In genomic region chr1:61636392-61636791, GRCh38 we compare ENCODE assay signal across 22 cellular contexts.
DNase-seq lines count a peak whose midpoint lies in the region; ATAC-seq and TF ChIP-seq lines count a peak whose summit lies in the region.
"Had no signal": no experiment of that assay in that cellular context is flagged by ENCODE, and none has a peak within 500 bp of the region (broad histone marks: within the 10 kb centered on the region; RNA-seq: fewer than 3 reads in every experiment).

No MANE protein-coding gene starts in this region.

- peaks cover 7% of the 10 kb centered on the region for H3K4me1 ChIP-seq in Karpas-422 (ENCODE audit: low read length)

- no peaks in the 10 kb centered on the region for H3K9me2 ChIP-seq in Karpas-422 (replicated peaks; ENCODE audit: insufficient read depth, low read length)

- no peak for TF ChIP-seq CTCF in GM13977 (IDR thresholded peaks at IDR 0.05; ENCODE audit: extremely low read depth, insufficient read depth, missing control alignments)

- H3K79me2 ChIP-seq in Karpas-422 (ENCODE audit: low read length) = no peaks in the 10 kb centered on the region

- H3K9me3 ChIP-seq in Karpas-422 (ENCODE audit: low read length) (no peaks in the 10 kb centered on the region), SK-N-MC (ENCODE audit: low read depth, low read length) (no peaks in the 10 kb centered on the region)
- H3K9me3 ChIP-seq: SJCRH30 had no signal

- peak; percentile 17 for DNase-seq in Karpas-422
- no peak for DNase-seq in SK-N-MC (ENCODE audit: low read depth, low spot score)
- peak; percentile 60 to 63 for DNase-seq in dermis microvascular lymphatic vessel endothelial cell (ENCODE audit: low read depth in 2 of 2)
- DNase-seq in pulmonary artery endothelial cell (ENCODE audit: low read depth, low spot score) = peak; percentile 37
- no peak for DNase-seq in occipital lobe (lab: John Stamatoyannopoulos, UW)
- no peak for DNase-seq in GM13977 (ENCODE audit: low spot score)
- DNase-seq: ACHN; C1 segment of cervical spinal cord; CD8-positive, alpha-beta memory T cell; DMS53; EL; H7; HFFc6; NCI-H1092 treated with DMSO at 0.1 percent for 48 hours; NCI-H146; NCI-H2171; NCI-H526; NK-92 treated with Interleukin-12 subunit alpha and Interleukin-12 subunit beta, amount 100 ng/mL, for 24 hours; SJCRH30 had no signal

- H3K36me3 ChIP-seq in Karpas-422 (ENCODE audit: insufficient read depth, low read length) (no peaks in the 10 kb centered on the region), SK-N-MC (ENCODE audit: insufficient read depth, low read length) (no peaks in the 10 kb centered on the region)
- H3K36me3 ChIP-seq: SJCRH30 had no signal

- H3K27ac ChIP-seq in Karpas-422 (ENCODE audit: low read length) (no peak overlapping the region), SK-N-MC (peak overlapping the region; percentile 92)
- H3K27ac ChIP-seq: HL-60, KMS-11, SJCRH30 had no signal

- no peak overlapping the region for H3K4me2 ChIP-seq in Karpas-422 (ENCODE audit: low read depth, low read length, poor library complexity, severe bottlenecking)
- H3K4me2 ChIP-seq: KMS-11 had no signal

- no peaks in the 10 kb centered on the region for H4K20me1 ChIP-seq in Karpas-422 (ENCODE audit: insufficient read depth, low read depth, low read length)

- H3K9ac ChIP-seq in Karpas-422 (ENCODE audit: low read length) (no peak overlapping the region), SK-N-MC (ENCODE audit: insufficient read length) (peak overlapping the region; percentile 31)
- H3K9ac ChIP-seq: KMS-11 had no signal

- in situ Hi-C loops in GM13977 (cut with MboI; ENCODE audit: low pct_unique_long_range_greater_than_20kb, low sequenced_read_pairs, unreplicated experiment) = no loop called here

- no peak overlapping the region for H3K4me3 ChIP-seq in Karpas-422 (ENCODE audit: low read length)
- peak overlapping the region; percentile 45 for H3K4me3 ChIP-seq in SK-N-MC
- H3K4me3 ChIP-seq: SJCRH30 had no signal

- H2AFZ ChIP-seq in Karpas-422 (ENCODE audit: low read length) = no peak overlapping the region

- no peaks in the 10 kb centered on the region for H3K27me3 ChIP-seq in Karpas-422 (ENCODE audit: low read length)
- H3K27me3 ChIP-seq: SJCRH30 had no signal

- no peak for ATAC-seq in HG03095 (IDR thresholded peaks at IDR 0.05; ENCODE audit: unreplicated experiment)

Comparison
In these comparisons a context has a peak if more than half of its experiments do, and no peak if none do; other contexts are left out.
1. DNase-seq: peak in Karpas-422 (single experiment), dermis microvascular lymphatic vessel endothelial cell (2 of 2) and pulmonary artery endothelial cell (single experiment); none in SK-N-MC (single experiment), occipital lobe (single experiment) and GM13977 (single experiment).